In genomic region chr10:118054383-118054782, GRCh38 we compare ENCODE assay signal across 19 cellular contexts. TPM values are rescaled to one million over a fixed set of nuclear protein-coding genes. Genes with fewer than 3 reads are reported as not detected.
DNase-seq lines count a peak whose midpoint lies in the region; ATAC-seq, FAIRE-seq and TF ChIP-seq lines count a peak whose summit lies in the region.
"Had no signal": no experiment of that assay in that cellular context is flagged by ENCODE, and none has a peak within 500 bp of the region (broad histone marks: within the 10 kb centered on the region; RNA-seq: fewer than 3 reads in every experiment).

No MANE protein-coding gene starts in this region.

- intact Hi-C loops in K562 (cut with micrococcal nuclease) = no loop called here

- no peak for TF ChIP-seq RAD21 in K562 (CRISPR knock-in tag; conservative IDR thresholded peaks at IDR 0.05 in 1 of 2, IDR thresholded peaks at IDR 0.05 in 1 of 2)

- ATAC-seq in K562 (no peak), esophagus mucosa (peak; percentile 74), HG02571 (IDR thresholded peaks at IDR 0.05; ENCODE audit: unreplicated experiment) (no peak), GM19463 (IDR thresholded peaks at IDR 0.05; ENCODE audit: unreplicated experiment) (no peak)
- ATAC-seq: GM12878 had no signal

- H3K27ac ChIP-seq in Karpas-422 (ENCODE audit: low read length) = no peak overlapping the region
- H3K27ac ChIP-seq in K562 (ENCODE audit: extremely low read depth, low read depth, low read length) = no peak overlapping the region
- H3K27ac ChIP-seq: GM23248 had no signal

- H3K9me2 ChIP-seq in Karpas-422 (replicated peaks; ENCODE audit: insufficient read depth, low read length) = no peaks in the 10 kb centered on the region

- H3K4me1 ChIP-seq in Karpas-422 (ENCODE audit: low read length) (0 out of 2 replicates have a peak, but pooled peaks cover 3% of the 10 kb centered on the region), K562 (replicated peaks in 1 of 2; ENCODE audit: control insufficient read depth in 2 of 2, insufficient read depth in 2 of 2, low read length in 2 of 2) (no peaks in the 10 kb centered on the region)
- H3K4me1 ChIP-seq: BE2C, HAP-1 had no signal

- H2AFZ ChIP-seq in Karpas-422 (ENCODE audit: low read length) (no peak overlapping the region), K562 (ENCODE audit: low read depth, low read length) (no peak overlapping the region)
- H2AFZ ChIP-seq: GM23248 had no signal

- H3K9ac ChIP-seq in Karpas-422 (ENCODE audit: low read length) (no peak overlapping the region), K562 (ENCODE audit: insufficient read depth in 1 of 2, low read depth in 2 of 2, low read length in 2 of 2) (no peak overlapping the region)
- H3K9ac ChIP-seq: GM23248 had no signal

- in situ Hi-C loops in K562 (cut with MboI) = no loop called here

- H3K4me2 ChIP-seq in Karpas-422 (ENCODE audit: low read depth, low read length, poor library complexity, severe bottlenecking) (no peak overlapping the region), K562 (ENCODE audit: insufficient read depth, low read length) (no peak overlapping the region)

- H3K9me3 ChIP-seq in Karpas-422 (ENCODE audit: low read length) (no peaks in the 10 kb centered on the region), K562 (replicated peaks; ENCODE audit: control insufficient read depth, insufficient read depth, low read depth, low read length) (no peaks in the 10 kb centered on the region)
- H3K9me3 ChIP-seq: BE2C, HAP-1 had no signal

- POLR2A ChIA-PET in K562 (lab: Yijun Ruan, JAX) = interaction anchor here (0.9 kb wide), 1 partner anchor 23 kb away, joined by 3 read pairs; no protein-coding TSS in a partner anchor

- CTCF ChIA-PET in K562 (lab: Yijun Ruan, JAX; ENCODE audit: low intra/inter-chr PET ratio) = no interaction called here

- TF ChIP-seq POLR2A in K562 (conservative IDR thresholded peaks at IDR 0.05) = no peak

- H3K4me3 ChIP-seq in Karpas-422 (ENCODE audit: low read length) (no peak overlapping the region), K562 (no peak overlapping the region)
- H3K4me3 ChIP-seq: GM12878, GM23248, HAP-1 had no signal

- no peak for TF ChIP-seq EP300 in K562 (IDR thresholded peaks at IDR 0.05; ENCODE audit: low read length)

- no peak for TF ChIP-seq CTCF in K562 (IDR thresholded peaks at IDR 0.05 in 2 of 3, conservative IDR thresholded peaks at IDR 0.05 in 1 of 3; ENCODE audit: insufficient read depth in 2 of 3, low read depth in 1 of 3, low read length in 3 of 3)

- H3K9me1 ChIP-seq in K562 (ENCODE audit: control insufficient read depth, insufficient read depth, low read length) = no peaks in the 10 kb centered on the region

- no TSS peak for BruUV-seq in K562 (replicated peaks; lab: Mats Ljungman, UMichigan)

- no peaks in the 10 kb centered on the region for H3K27me3 ChIP-seq in Karpas-422 (ENCODE audit: low read length)
- no peaks in the 10 kb centered on the region for H3K27me3 ChIP-seq in K562 (ENCODE audit: control insufficient read depth in 2 of 2, insufficient read depth in 2 of 2, low read length in 2 of 2)
- H3K27me3 ChIP-seq: BE2C had no signal

- no peak for FAIRE-seq in K562 (lab: Jason Lieb, UNC)
- FAIRE-seq: GM12878, GM19239 had no signal

- H3K36me3 ChIP-seq in Karpas-422 (ENCODE audit: insufficient read depth, low read length) (no peaks in the 10 kb centered on the region), K562 (ENCODE audit: control insufficient read depth, insufficient read depth, low read length) (no peaks in the 10 kb centered on the region)
- H3K36me3 ChIP-seq: BE2C, HAP-1 had no signal

- H3K79me2 ChIP-seq in Karpas-422 (ENCODE audit: low read length) = no peaks in the 10 kb centered on the region
- no peaks in the 10 kb centered on the region for H3K79me2 ChIP-seq in K562 (ENCODE audit: control insufficient read depth, insufficient read depth, low read length)

- DNase-seq in Karpas-422 (peak; percentile 21), K562 (ENCODE audit: extremely low read depth in 1 of 4, low spot score in 3 of 4) (no peak), HuH-7.5 (ENCODE audit: low spot score) (no peak)
- DNase-seq: BE2C; C1 segment of cervical spinal cord; CD4-positive, CD25-positive, alpha-beta regulatory T cell; CD8-positive, alpha-beta memory T cell; COR-L47; DMS 273 treated with DMSO at 0.1 percent for 48 hours; DMS53; DND-41; EL; GM23248 had no signal

- H4K20me1 ChIP-seq in Karpas-422 (ENCODE audit: insufficient read depth, low read depth, low read length) (no peaks in the 10 kb centered on the region), K562 (replicated peaks; ENCODE audit: control insufficient read depth, insufficient read depth, low read length) (no peaks in the 10 kb centered on the region)

- WGBS in K562 (ENCODE audit: insufficient coverage, low coverage, missing lambda C conversion rate) = 23% methylated on average over 2 of the region's 2 CpGs

TF ChIP-seq in K562, 482 proteins besides CTCF, POLR2A, EP300 and RAD21:
- no peak for TF ChIP-seq CEBPG (CRISPR knock-in tag; IDR thresholded peaks at IDR 0.05)
- peak in 1 of 2 experiments; percentile 58; a peak in 2 of 4 replicates for TF ChIP-seq CEBPG (tag; conservative IDR thresholded peaks at IDR 0.05 in 1 of 2, IDR thresholded peaks at IDR 0.05 in 1 of 2)
- peak; percentile 47 for TF ChIP-seq CEBPB (tag; IDR thresholded peaks at IDR 0.05)
- TF ChIP-seq ZNF274 (IDR thresholded peaks at IDR 0.05; ENCODE audit: borderline replicate concordance, low read depth, low read length) = no peak
- no peak for TF ChIP-seq NUFIP1 (IDR thresholded peaks at IDR 0.05; ENCODE audit: partially characterized antibody)

RNA-seq across cellular contexts. Expression of gene RAB11FIP2, which starts 7.6 kb away (rescaled TPM):
- 8.5 and 33.5 TPM in 2 replicates for total RNA-seq in Karpas-422 (2014; rRNA removed; shearing (Covaris generic); ENCODE audit: low replicate concordance)
- total RNA-seq in K562 (2011; cell fraction: chromatin; rRNA removed; ENCODE audit: low replicate concordance) = 3.0 and 16.3 TPM in 2 replicates
- total RNA-seq in K562 (2011; cell fraction: nucleolus; rRNA removed) = 1.5 and 5.5 TPM in 2 replicates
- 6.7 and 7.6 TPM in 2 replicates for total RNA-seq in K562 (2011; cell fraction: nucleoplasm; rRNA removed)
- total RNA-seq in K562 (2014; rRNA removed) (3.4 and 3.8 TPM in 2 replicates), K562 (2014; rRNA removed; fragmentation: Illumina TruSeq; extraction: Trizol) (8.6 and 10.6 TPM in 2 replicates), K562 (2015; rRNA removed; fragmentation: Illumina TruSeq; extraction: Trizol) (7.7 and 8.9 TPM in 2 replicates), K562 (2021) (4.7 and 6.4 TPM in 2 replicates), esophagus mucosa (6.2 TPM)
- polyA plus RNA-seq in K562 (2011; rRNA removed) (3.6 and 3.7 TPM in 2 replicates), K562 (2014; fragmentation: Illumina TruSeq; extraction: Trizol) (5.1 and 5.3 TPM in 2 replicates), K562 (2014; fragmentation: Nextera tagmentation; extraction: Ambion mirVana) (1 to 10 TPM; 3.0 to 3.9 TPM), K562 (2014; rRNA removed) (2.9 and 3.0 TPM in 2 replicates)
- polyA plus RNA-seq in K562 (2011; cell fraction: cytosol; rRNA removed) = 0.49 and 1.1 TPM in 2 replicates
- 2.5 and 4.5 TPM in 2 replicates for polyA plus RNA-seq in K562 (2011; cell fraction: nucleus; rRNA removed)
- polyA plus RNA-seq in K562 (2012) = 2.9 and 5.3 TPM in 2 replicates
- polyA minus RNA-seq in K562 (2011; rRNA and poly(A)+ RNA removed) = 5.6 and 9.4 TPM in 2 replicates
- 2.2 and 3.5 TPM in 2 replicates for polyA minus RNA-seq in K562 (2011; cell fraction: cytosol; rRNA and poly(A)+ RNA removed)
- 9.0 and 17.3 TPM in 2 replicates for polyA minus RNA-seq in K562 (2011; cell fraction: nucleus; rRNA and poly(A)+ RNA removed)
